8 cellular contexts compared by ENCODE assay signal in the genomic region with DNA sequence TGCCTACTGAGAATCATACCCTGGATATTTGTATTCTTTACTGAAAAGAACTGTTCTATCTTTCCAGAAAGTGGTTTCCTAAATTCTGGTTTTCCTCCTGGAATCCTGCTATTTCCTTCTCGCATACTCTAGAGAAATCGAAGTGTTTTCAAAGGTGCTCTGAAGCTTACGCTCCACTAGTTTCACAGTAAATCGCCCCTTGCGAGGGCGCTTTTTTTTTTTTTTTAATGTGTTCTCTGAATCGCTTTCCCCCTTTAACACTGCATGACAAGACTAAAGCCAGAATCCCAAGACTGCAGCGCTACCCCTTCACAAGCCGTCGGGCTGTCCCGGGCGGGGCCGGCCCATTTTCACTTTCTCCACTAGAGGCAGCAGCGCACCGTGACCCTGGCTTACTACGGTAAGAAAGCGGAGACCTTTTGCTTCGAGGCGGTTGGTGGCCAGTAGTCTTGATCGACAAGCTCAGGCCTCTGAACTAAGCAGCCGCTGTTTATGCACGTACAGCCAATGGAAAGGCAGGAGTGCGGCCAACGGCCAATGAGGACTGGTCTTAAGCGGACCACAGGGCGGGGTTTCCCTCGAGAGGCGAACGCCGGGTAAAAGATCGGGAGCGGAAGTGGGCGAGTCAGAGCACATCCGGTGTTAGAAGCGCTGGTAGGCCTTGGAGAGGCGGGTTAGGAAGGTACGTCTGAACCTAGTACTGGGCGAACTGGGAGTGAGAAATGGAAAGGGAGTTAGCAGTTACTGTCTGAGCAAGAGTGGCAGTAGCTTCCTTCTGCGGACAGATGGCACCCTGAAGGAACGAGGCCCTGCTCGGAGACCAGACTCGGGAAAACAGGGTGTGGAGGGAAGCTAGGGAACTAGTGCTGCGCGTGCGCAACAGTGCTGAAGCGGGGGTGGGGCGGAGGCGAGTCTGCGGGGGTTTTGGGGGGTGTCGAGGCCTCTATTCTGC. TPM values are rescaled to one million over a fixed set of nuclear protein-coding genes. Genes with fewer than 3 reads are reported as not detected.
A peak's percentile ranks its signal among the peaks of the same experiment; 100 is the strongest.
DNase-seq lines count a peak whose midpoint lies in the region; ATAC-seq lines count a peak whose summit lies in the region.

Gene TMBIM6, plus strand, starts transcription at position 628 of the 952 bp plus-strand sequence. CDS start 10,937 bp downstream, outside the sequence.

- H3K27ac Mint-ChIP-seq in activated CD4-positive, alpha-beta T cell treated with anti-CD3 and anti-CD28 coated beads, Interleukin-2, amount 10 ng/mL, durations not matched to agents 7 days and 5 days: peak within 1 kb of the TSS; percentile 96

- H3K27ac ChIP-seq in BLaER1: peak within 1 kb of the TSS; percentile 95

- peak within 1 kb of the TSS; percentile 84 for H3K4me3 ChIP-seq in BLaER1

- H3K4me1 ChIP-seq in BLaER1: peaks cover 33% of the 10 kb centered on the region

- H3K9ac ChIP-seq in BLaER1: peak within 1 kb of the TSS; percentile 92

- DNase-seq in GM19240 (ENCODE audit: insufficient read length, low spot score) (peak; percentile 87), NCI-H526 treated with DMSO at 0.1 percent for 48 hours (lab: John Stamatoyannopoulos, UW) (peak; percentile 98), cortex of kidney (lab: John Stamatoyannopoulos, UW) (peak; percentile 68), left kidney (ENCODE audit: low read depth, low spot score) (peak; percentile 100)
- peak; percentile 100 for DNase-seq in activated CD4-positive, alpha-beta T cell treated with anti-CD3 and anti-CD28 coated beads, Interleukin-2, amount 10 ng/mL, durations not matched to agents 7 days and 5 days
- peak; percentile 99 for DNase-seq in stimulated activated CD4-positive, alpha-beta T cell treated with anti-CD3 and anti-CD28 coated beads, Interleukin-2, amount 100 ng/mL, for 4 hours (ENCODE audit: low read depth)

- no peaks in the 10 kb centered on the region for H3K9me3 Mint-ChIP-seq in activated CD4-positive, alpha-beta T cell treated with anti-CD3 and anti-CD28 coated beads, Interleukin-2, amount 10 ng/mL, durations not matched to agents 7 days and 5 days

- no peaks in the 10 kb centered on the region for H3K27me3 ChIP-seq in BLaER1

- CTCF ChIA-PET in activated CD4-positive, alpha-beta T cell treated with anti-CD3 and anti-CD28 coated beads, Interleukin-2, amount 10 ng/mL, durations not matched to agents 7 days and 5 days (lab: Charles Lee): interaction anchor here (0.5 to 2.2 kb wide), 66 partner anchors 9 to 659 kb away, joined by 3 to 26 read pairs (median 4); partner anchors contain the start of genes BCDIN3D, FMNL3, NCKAP5L and PRPF40B

- H3K36me3 ChIP-seq in BLaER1: peaks cover 15% of the 10 kb centered on the region

- peaks cover 28% of the 10 kb centered on the region for H3K36me3 Mint-ChIP-seq in activated CD4-positive, alpha-beta T cell treated with anti-CD3 and anti-CD28 coated beads, Interleukin-2, amount 10 ng/mL, durations not matched to agents 7 days and 5 days (ENCODE audit: low read depth)

- peaks cover 36% of the 10 kb centered on the region for H3K4me1 Mint-ChIP-seq in activated CD4-positive, alpha-beta T cell treated with anti-CD3 and anti-CD28 coated beads, Interleukin-2, amount 10 ng/mL, durations not matched to agents 7 days and 5 days

- H4K20me1 ChIP-seq in BLaER1: peaks cover 46% of the 10 kb centered on the region

- no peaks in the 10 kb centered on the region for H3K27me3 Mint-ChIP-seq in activated CD4-positive, alpha-beta T cell treated with anti-CD3 and anti-CD28 coated beads, Interleukin-2, amount 10 ng/mL, durations not matched to agents 7 days and 5 days

- peak within 1 kb of the TSS; percentile 82 for H3K4me3 Mint-ChIP-seq in activated CD4-positive, alpha-beta T cell treated with anti-CD3 and anti-CD28 coated beads, Interleukin-2, amount 10 ng/mL, durations not matched to agents 7 days and 5 days

- POLR2A ChIA-PET in activated CD4-positive, alpha-beta T cell treated with anti-CD3 and anti-CD28 coated beads, Interleukin-2, amount 10 ng/mL, durations not matched to agents 7 days and 5 days (lab: Charles Lee): interaction anchor here (0.6 to 1.3 kb wide), 6 partner anchors 21 to 610 kb away, joined by 3 to 8 read pairs (median 4); partner anchors contain the start of genes PRPF40B and TUBA1B

- H3K4me2 ChIP-seq in BLaER1: peak within 1 kb of the TSS; percentile 96

- no peaks in the 10 kb centered on the region for H3K9me3 ChIP-seq in BLaER1

- ATAC-seq in HG03469 (IDR thresholded peaks at IDR 0.05; ENCODE audit: unreplicated experiment): peak; percentile 92

RNA-seq across cellular contexts. Expression of gene TMBIM6, which starts in this region (rescaled TPM):
- total RNA-seq in activated CD4-positive, alpha-beta T cell treated with anti-CD3 and anti-CD28 coated beads, Interleukin-2, amount 10 ng/mL, durations not matched to agents 7 days and 5 days: 100 to 1,000 TPM; 426 to 442 TPM

Comparison
In these comparisons a context has a peak if more than half of its experiments do, and no peak if none do; other contexts are left out.
1. Peak in every context shown above with its lines: DNase-seq, ATAC-seq, H3K4me3 ChIP-seq and H3K27ac ChIP-seq.